In the genomic region with DNA sequence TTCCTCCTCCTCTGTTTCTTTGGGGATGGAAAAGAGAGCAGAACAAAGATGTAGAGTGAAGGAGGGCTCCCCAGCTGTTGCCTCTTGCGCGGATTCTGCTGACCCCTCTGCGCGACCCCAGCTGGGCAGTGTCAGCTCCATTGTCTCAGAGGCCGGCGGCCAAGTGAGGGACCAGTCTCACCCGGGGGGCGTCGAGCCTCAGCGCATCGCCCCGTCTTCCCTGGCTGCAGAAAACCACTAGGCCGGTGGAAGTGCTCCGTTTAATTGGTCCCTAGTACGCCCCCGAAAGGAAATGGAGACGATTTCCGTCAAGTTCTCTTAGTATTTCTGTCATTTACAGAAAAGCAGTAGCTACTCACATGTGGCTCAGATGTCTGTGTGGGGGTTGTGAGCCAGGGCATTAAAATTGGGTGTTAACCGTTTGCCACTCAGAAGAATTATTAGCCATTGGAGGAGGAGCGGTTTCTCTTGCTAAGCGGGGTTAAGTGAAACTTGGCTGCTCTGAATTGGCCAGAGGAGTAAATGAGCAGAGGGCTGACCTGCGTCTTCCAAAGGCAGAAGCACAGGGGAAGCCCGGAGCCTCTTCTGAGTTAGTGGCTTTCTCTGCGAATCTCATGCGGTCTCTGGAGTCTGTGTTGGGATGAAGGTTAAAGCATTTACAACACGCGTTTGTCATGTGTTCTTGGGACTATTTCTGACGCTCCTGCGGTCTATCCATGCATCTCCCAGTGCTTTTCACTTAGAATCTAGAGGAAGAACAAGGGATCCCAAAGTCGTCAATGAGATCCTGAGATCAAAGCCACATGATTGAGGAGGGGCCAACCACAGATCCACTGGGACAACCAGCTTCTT, we compare ENCODE assay signal across 9 cellular contexts.
A peak's percentile ranks its signal among the peaks of the same experiment; 100 is the strongest.
DNase-seq lines count a peak whose midpoint lies in the region; ATAC-seq and TF ChIP-seq lines count a peak whose summit lies in the region.
"Had no signal": no experiment of that assay in that cellular context is flagged by ENCODE, and none has a peak within 500 bp of the region (broad histone marks: within the 10 kb centered on the region; RNA-seq: fewer than 3 reads in every experiment).

No MANE protein-coding gene starts in this region.

- H2BK120ac ChIP-seq in neuronal stem cell (ENCODE audit: low read depth, low read length) = peak overlapping the region; percentile 9

- H3K23ac ChIP-seq in neuronal stem cell (ENCODE audit: low read depth, low read length, poor library complexity) = no peak overlapping the region

- peak overlapping the region; percentile 93 for H3K4me2 ChIP-seq in neuronal stem cell (ENCODE audit: insufficient read depth, low read length, poor library complexity, severe bottlenecking)

- no peaks in the 10 kb centered on the region for H3K36me3 ChIP-seq in endodermal cell (ENCODE audit: control insufficient read depth, insufficient read depth, low read length)
- no peaks in the 10 kb centered on the region for H3K36me3 ChIP-seq in neuronal stem cell (replicated peaks in 1 of 2; ENCODE audit: control insufficient read depth in 2 of 2, insufficient read depth in 2 of 2, low read length in 2 of 2)

- H3K14ac ChIP-seq in neuronal stem cell (ENCODE audit: low read length) = no peak overlapping the region

- H3K9me3 Mint-ChIP-seq in endodermal cell = no peaks in the 10 kb centered on the region
- H3K9me3 Mint-ChIP-seq in natural killer cell treated with Interleukin-12 subunit alpha and Interleukin-12 subunit beta and Interleukin-15 and Interleukin-18, amount 100 ng/mL, for 72 hours = peaks cover 6% of the 10 kb centered on the region

- ATAC-seq in natural killer cell treated with Interleukin-12 subunit alpha and Interleukin-12 subunit beta and Interleukin-15 and Interleukin-18, amount 100 ng/mL, for 72 hours = no peak

- H3K27me3 ChIP-seq in endodermal cell (ENCODE audit: control insufficient read depth, insufficient read depth, low read length, poor library complexity, severe bottlenecking) (peaks cover 57% of the 10 kb centered on the region), neuronal stem cell (ENCODE audit: control insufficient read depth in 3 of 3, insufficient read depth in 3 of 3, low read depth in 1 of 3, low read length in 3 of 3) (peaks cover 0 to 6% (median 6%) of the 10 kb centered on the region in 3 experiments)

- CTCF ChIA-PET in GM10248 (lab: Yijun Ruan, JAX) = interaction anchor here (1.1 kb wide), 1 partner anchor 12 kb away, joined by 4 read pairs; no protein-coding TSS in a partner anchor

- DNase-seq in GM03348 (ENCODE audit: low spot score) (peak; percentile 4), UCSD-AML1 (lab: John Stamatoyannopoulos, UW; ENCODE audit: unreplicated experiment) (peak; percentile 48), endodermal cell (peak; percentile 78), neuronal stem cell (ENCODE audit: low spot score) (peak; percentile 26), GM10248 (ENCODE audit: extremely low spot score) (no peak), DMS 273 (lab: John Stamatoyannopoulos, UW; ENCODE audit: unreplicated experiment) (no peak), NCI-H1048 (lab: John Stamatoyannopoulos, UW) (no peak)
- DNase-seq in natural killer cell treated with Interleukin-12 subunit alpha and Interleukin-12 subunit beta and Interleukin-15 and Interleukin-18, amount 100 ng/mL, for 72 hours (ENCODE audit: low spot score) = no peak
- DNase-seq: NCI-H2227 treated with DMSO at 0.1 percent for 48 hours had no signal

- H3K27me3 Mint-ChIP-seq in endodermal cell (ENCODE audit: insufficient read depth) = peaks cover 68% of the 10 kb centered on the region
- H3K27me3 Mint-ChIP-seq in natural killer cell treated with Interleukin-12 subunit alpha and Interleukin-12 subunit beta and Interleukin-15 and Interleukin-18, amount 100 ng/mL, for 72 hours = peaks cover 15 to 24% of the 10 kb centered on the region in 2 donors

- WGBS in endodermal cell (ENCODE audit: insufficient coverage in 1 of 2, insufficient read length in 1 of 2), 2 experiments = 8% methylated on average over 21 to 30 of the region's 30 CpGs
- WGBS in neuronal stem cell (ENCODE audit: extremely low coverage in 2 of 2, insufficient read length in 2 of 2, insufficient replicate concordance in 1 of 2), 2 donors = no CpG with 5 or more reads among the region's 30 CpGs

- TF ChIP-seq CTCF in endodermal cell (conservative IDR thresholded peaks at IDR 0.05) = no peak
- TF ChIP-seq CTCF in GM10248 (IDR thresholded peaks at IDR 0.05; ENCODE audit: control extremely low read depth, extremely low read depth, low read depth, missing control alignments) = no peak

- no peak overlapping the region for H4K91ac ChIP-seq in neuronal stem cell (ENCODE audit: low read depth, low read length, poor library complexity)

- no peak overlapping the region for H4K8ac ChIP-seq in neuronal stem cell (ENCODE audit: low read depth, low read length)

- peaks cover 8% of the 10 kb centered on the region for H3K4me1 Mint-ChIP-seq in endodermal cell
- H3K4me1 Mint-ChIP-seq in natural killer cell treated with Interleukin-12 subunit alpha and Interleukin-12 subunit beta and Interleukin-15 and Interleukin-18, amount 100 ng/mL, for 72 hours (ENCODE audit: low read depth in 2 of 2) = peaks cover 0 to 3% of the 10 kb centered on the region in 2 donors

- H3K4me1 ChIP-seq in endodermal cell (ENCODE audit: control insufficient read depth, insufficient read depth, low read length) (no peaks in the 10 kb centered on the region), neuronal stem cell (ENCODE audit: control insufficient read depth in 2 of 2, insufficient read depth in 1 of 2, low read depth in 1 of 2, low read length in 2 of 2) (peaks cover 3 to 5% of the 10 kb centered on the region in 2 donors)

- H2BK15ac ChIP-seq in neuronal stem cell (ENCODE audit: low read length) = no peak overlapping the region

- H3K27ac Mint-ChIP-seq in endodermal cell = no peak overlapping the region
- no peak overlapping the region for H3K27ac Mint-ChIP-seq in natural killer cell treated with Interleukin-12 subunit alpha and Interleukin-12 subunit beta and Interleukin-15 and Interleukin-18, amount 100 ng/mL, for 72 hours

- peak overlapping the region; percentile 49 for H3K18ac ChIP-seq in neuronal stem cell (ENCODE audit: low read length)

- H3K9ac ChIP-seq in endodermal cell (ENCODE audit: extremely low read depth, low read length, poor library complexity, severe bottlenecking) = no peak overlapping the region
- peak overlapping the region; percentile 2 for H3K9ac ChIP-seq in neuronal stem cell (ENCODE audit: low read depth, low read length, poor library complexity)

- peak overlapping the region; percentile 78 for H2BK5ac ChIP-seq in neuronal stem cell (ENCODE audit: low read length)

- no peak overlapping the region for H3K4ac ChIP-seq in neuronal stem cell (ENCODE audit: low read length)

- H3K9me3 ChIP-seq in endodermal cell (ENCODE audit: control insufficient read depth, low read length) (no peaks in the 10 kb centered on the region), neuronal stem cell (replicated peaks in 1 of 2; ENCODE audit: control insufficient read depth in 2 of 2, insufficient read depth in 1 of 2, low read depth in 1 of 2, low read length in 2 of 2) (no peaks in the 10 kb centered on the region)

- peak overlapping the region; percentile 73 for H3K4me3 Mint-ChIP-seq in endodermal cell
- H3K4me3 Mint-ChIP-seq in natural killer cell treated with Interleukin-12 subunit alpha and Interleukin-12 subunit beta and Interleukin-15 and Interleukin-18, amount 100 ng/mL, for 72 hours = no peak overlapping the region

- H2AK5ac ChIP-seq in neuronal stem cell (ENCODE audit: low read depth, low read length) = no peak overlapping the region

- no peaks in the 10 kb centered on the region for H3K79me1 ChIP-seq in neuronal stem cell (ENCODE audit: low read depth, low read length)

- H3K36me3 Mint-ChIP-seq in endodermal cell (ENCODE audit: low read depth) = no peaks in the 10 kb centered on the region
- no peaks in the 10 kb centered on the region for H3K36me3 Mint-ChIP-seq in natural killer cell treated with Interleukin-12 subunit alpha and Interleukin-12 subunit beta and Interleukin-15 and Interleukin-18, amount 100 ng/mL, for 72 hours

- H3K4me3 ChIP-seq in endodermal cell (ENCODE audit: low read length) (peak overlapping the region; percentile 69), neuronal stem cell (ENCODE audit: low read length in 2 of 2) (peak overlapping the region; percentile 52 to 87)

- POLR2A ChIA-PET in GM10248 (lab: Yijun Ruan, JAX) = no interaction called here

- H3K27ac ChIP-seq in endodermal cell (ENCODE audit: low read depth, low read length) (peak overlapping the region; percentile 6), neuronal stem cell (replicated peaks; ENCODE audit: low read length) (no peak overlapping the region)

- no peak overlapping the region for H2BK12ac ChIP-seq in neuronal stem cell (ENCODE audit: low read length)

- H2AFZ ChIP-seq in neuronal stem cell (ENCODE audit: low read length) = peak overlapping the region; percentile 97

Comparison
In these comparisons a context has a peak if more than half of its experiments do, and no peak if none do; other contexts are left out.
1. DNase-seq: peak in GM03348 (single experiment), UCSD-AML1 (single experiment), endodermal cell (single experiment) and neuronal stem cell (single experiment); none in GM10248 (single experiment), DMS 273 (single experiment), natural killer cell treated with Interleukin-12 subunit alpha and Interleukin-12 subunit beta and Interleukin-15 and Interleukin-18, amount 100 ng/mL, for 72 hours (single experiment) and NCI-H1048 (single experiment).